In genomic region chr10:79245539-79246208, GRCh38 we compare ENCODE assay signal across 8 cellular contexts.
DNase-seq lines count a peak whose midpoint lies in the region; FAIRE-seq and TF ChIP-seq lines count a peak whose summit lies in the region.

No MANE protein-coding gene starts in this region.

- no peak overlapping the region for H2BK5ac ChIP-seq in trophoblast cell (ENCODE audit: low read depth, low read length, poor library complexity)

- no peak overlapping the region for H2AFZ ChIP-seq in trophoblast cell (ENCODE audit: insufficient read depth, low read length, poor library complexity)

- H3K18ac ChIP-seq in trophoblast cell (ENCODE audit: low read length), result peak overlapping the region; percentile 0

- H3K27ac ChIP-seq in C4-2B (peak overlapping the region; percentile 36; the same call in 1 of the 2 replicates), coronary artery (peak overlapping the region; percentile 91 to 97), trophoblast cell (ENCODE audit: low read depth, low read length) (no peak overlapping the region)

- H3K23ac ChIP-seq in trophoblast cell (ENCODE audit: low read length), result no peak overlapping the region

- H3K27me3 Mint-ChIP-seq in IgD-negative memory B cell, result peaks cover 2% of the 10 kb centered on the region

- H3K4me1 ChIP-seq in trophoblast cell (ENCODE audit: control insufficient read depth in 1 of 2, insufficient read depth in 2 of 2, low read length in 2 of 2), result peaks cover 60 to 74% of the 10 kb centered on the region in 2 experiments

- peaks cover 28% of the 10 kb centered on the region for H3K79me2 ChIP-seq in trophoblast cell (ENCODE audit: control insufficient read depth, insufficient read depth, low read length, poor library complexity)

- TF ChIP-seq CTCF in C4-2B (conservative IDR thresholded peaks at IDR 0.05) (no peak), coronary artery (IDR thresholded peaks at IDR 0.05) (no peak)

- WGBS in trophoblast cell (ENCODE audit: extremely low coverage, insufficient coverage, insufficient read length), result no CpG with 5 or more reads among the region's 9 CpGs

- no peaks in the 10 kb centered on the region for H3K9me3 Mint-ChIP-seq in IgD-negative memory B cell

- H3K27ac Mint-ChIP-seq in IgD-negative memory B cell, result peak overlapping the region; percentile 95 to 97 (median 96)

- H4K8ac ChIP-seq in trophoblast cell (ENCODE audit: low read depth, low read length), result no peak overlapping the region

- H3K9me3 ChIP-seq in trophoblast cell (ENCODE audit: insufficient read depth, low read depth, low read length), result no peaks in the 10 kb centered on the region

- H3K9ac ChIP-seq in trophoblast cell (ENCODE audit: low read length), result no peak overlapping the region

- peaks cover 16 to 24% of the 10 kb centered on the region in 2 experiments for H3K36me3 ChIP-seq in trophoblast cell (ENCODE audit: control insufficient read depth in 1 of 2, insufficient read depth in 2 of 2, low read length in 2 of 2)

- H3K79me1 ChIP-seq in trophoblast cell (ENCODE audit: low read length), result peaks cover 29% of the 10 kb centered on the region

- H2BK12ac ChIP-seq in trophoblast cell (ENCODE audit: low read length), result no peak overlapping the region

- no peak overlapping the region for H4K12ac ChIP-seq in trophoblast cell (ENCODE audit: low read depth, low read length)

- no peaks in the 10 kb centered on the region for H3K36me3 Mint-ChIP-seq in IgD-negative memory B cell

- peak overlapping the region; percentile 17 for H3K4me3 ChIP-seq in coronary artery
- no peak overlapping the region for H3K4me3 ChIP-seq in trophoblast cell (ENCODE audit: low read depth, low read length)

- DNase-seq in coronary artery (ENCODE audit: low spot score) (no peak), trophoblast cell (peak; percentile 37 to 58), NCI-H1436 (lab: John Stamatoyannopoulos, UW) (no peak), activated gamma-delta T cell (lab: John Stamatoyannopoulos, UW) (no peak), urothelium cell line (ENCODE audit: low spot score) (no peak), kidney tubule cell (ENCODE audit: low spot score) (no peak)

- FAIRE-seq in urothelium cell line (lab: Jason Lieb, UNC), result no peak

- H3K4me1 Mint-ChIP-seq in IgD-negative memory B cell, result peaks cover 57 to 77% (median 61%) of the 10 kb centered on the region in 3 donors

- no peak overlapping the region for H2BK120ac ChIP-seq in trophoblast cell (ENCODE audit: insufficient read depth, low read length, poor library complexity)

- no peak overlapping the region for H4K91ac ChIP-seq in trophoblast cell (ENCODE audit: low read depth, low read length)

- peak overlapping the region; percentile 84 to 95 (median 92) for H3K4me3 Mint-ChIP-seq in IgD-negative memory B cell

- peak overlapping the region; percentile 3 for H3K14ac ChIP-seq in trophoblast cell (ENCODE audit: low read length)

- H3K4me2 ChIP-seq in trophoblast cell (ENCODE audit: low read length), result no peak overlapping the region

- H3K27me3 ChIP-seq in trophoblast cell (ENCODE audit: insufficient read depth, low read length), result no peaks in the 10 kb centered on the region

- peak overlapping the region; percentile 41 for H3K4ac ChIP-seq in trophoblast cell (ENCODE audit: low read depth, low read length)

- H2AK5ac ChIP-seq in trophoblast cell (ENCODE audit: low read length), result no peak overlapping the region

Comparison
In these comparisons a context has a peak if more than half of its experiments do, and no peak if none do; other contexts are left out.
1. DNase-seq: peak in trophoblast cell (2 of 2); none in coronary artery (single experiment), NCI-H1436 (single experiment), activated gamma-delta T cell (single experiment), urothelium cell line (single experiment) and kidney tubule cell (single experiment).